Comparison of ENCODE assay signal across 25 cellular contexts in genomic region chr1:230639714-230640209, GRCh38. TPM values are rescaled to one million over a fixed set of nuclear protein-coding genes. Genes with fewer than 3 reads are reported as not detected.
A peak's percentile ranks its signal among the peaks of the same experiment; 100 is the strongest.
DNase-seq lines count a peak whose midpoint lies in the region; ATAC-seq and TF ChIP-seq lines count a peak whose summit lies in the region.
"Had no signal": no experiment of that assay in that cellular context is flagged by ENCODE, and none has a peak within 500 bp of the region (broad histone marks: within the 10 kb centered on the region; RNA-seq: fewer than 3 reads in every experiment).

No MANE protein-coding gene starts in this region.

- POLR2A ChIA-PET in WTC11 (lab: Charles Lee) = no interaction called here

- H3K9ac ChIP-seq in liver (ENCODE audit: low read depth in 1 of 2, low read length in 2 of 2) = no peak overlapping the region
- H3K9ac ChIP-seq: BLaER1, KMS-11 had no signal

- peaks cover 5% of the 10 kb centered on the region for H3K27me3 Mint-ChIP-seq in WTC11 (ENCODE audit: low read depth)

- TF ChIP-seq CTCF in left ventricle myocardium inferior (IDR thresholded peaks at IDR 0.05; ENCODE audit: borderline replicate concordance) (no peak), WTC11 (IDR thresholded peaks at IDR 0.05) (no peak), liver (IDR thresholded peaks at IDR 0.05; ENCODE audit: low read depth, low read length, missing input control) (no peak)

- no peak overlapping the region for H3K27ac Mint-ChIP-seq in WTC11
- H3K27ac Mint-ChIP-seq: CD4-positive, CD25-positive, alpha-beta regulatory T cell; GM23338; H9 had no signal

- intact Hi-C loops in left ventricle myocardium inferior (cut with micrococcal nuclease) (loop anchor here (10.0 kb wide), 1 partner anchor 135 kb away; no protein-coding TSS in a partner anchor), Right ventricle myocardium inferior (cut with DNase I) (no loop called here)

- CTCF ChIA-PET in WTC11 (lab: Charles Lee) = interaction anchor here (0.6 kb wide), 1 partner anchor 113 kb away, joined by 3 read pairs; no protein-coding TSS in a partner anchor

- H3K9me3 ChIP-seq in left ventricle myocardium inferior (replicated peaks) (no peaks in the 10 kb centered on the region), liver (ENCODE audit: control insufficient read depth in 4 of 4, low read length in 3 of 4) (no peaks in the 10 kb centered on the region)
- H3K9me3 ChIP-seq: BLaER1 had no signal

- H3K4me1 ChIP-seq in left ventricle myocardium inferior (peaks cover 43% of the 10 kb centered on the region), liver (ENCODE audit: control insufficient read depth in 4 of 4, insufficient read depth in 4 of 4, low read length in 3 of 4) (peaks cover 13 to 45% (median 38%) of the 10 kb centered on the region in 4 donors)

- H3K27me3 ChIP-seq in left ventricle myocardium inferior (ENCODE audit: low read depth) (no peaks in the 10 kb centered on the region), liver (ENCODE audit: control insufficient read depth in 4 of 4, insufficient read depth in 4 of 4, low read length in 3 of 4) (no peaks in the 10 kb centered on the region)
- H3K27me3 ChIP-seq: BLaER1 had no signal

- H3K27ac ChIP-seq in left ventricle myocardium inferior (replicated peaks) (peak overlapping the region; percentile 49), liver (ENCODE audit: low read depth in 1 of 2, low read length in 2 of 2) (no peak overlapping the region), temporal lobe (ENCODE audit: low read depth, low read length) (peak overlapping the region; percentile 62)
- H3K27ac ChIP-seq: BLaER1, KMS-11 had no signal

- TF ChIP-seq RAD21 in liver (IDR thresholded peaks at IDR 0.05) = peak in 1 of 2 donors; percentile 44

- H3K36me3 Mint-ChIP-seq in WTC11 = peaks cover 3% of the 10 kb centered on the region; the same call in 1 of the 2 replicates
- H3K36me3 Mint-ChIP-seq: CD4-positive, CD25-positive, alpha-beta regulatory T cell had no signal

- H3K4me3 Mint-ChIP-seq in WTC11 = no peak overlapping the region
- H3K4me3 Mint-ChIP-seq: GM23338, H9 had no signal

- H3K36me3 ChIP-seq in left ventricle myocardium inferior = no peaks in the 10 kb centered on the region
- H3K36me3 ChIP-seq in liver (ENCODE audit: control insufficient read depth in 4 of 4, insufficient read depth in 3 of 4, low read depth in 1 of 4, low read length in 3 of 4) = no peaks in the 10 kb centered on the region
- H3K36me3 ChIP-seq: BLaER1 had no signal

- H3K4me3 ChIP-seq in left ventricle myocardium inferior (no peak overlapping the region), liver (ENCODE audit: low read depth in 1 of 3, low read length in 3 of 3) (no peak overlapping the region)
- H3K4me3 ChIP-seq: BLaER1, GM23338 had no signal

- H3K9me3 Mint-ChIP-seq in WTC11 = no peaks in the 10 kb centered on the region
- H3K9me3 Mint-ChIP-seq: GM23338, H9, IgD-negative memory B cell had no signal

- peaks cover 24% of the 10 kb centered on the region for H3K4me1 Mint-ChIP-seq in WTC11

- no peak for DNase-seq in left ventricle myocardium inferior
- DNase-seq in Right ventricle myocardium inferior (ENCODE audit: missing footprints) = no peak
- DNase-seq in WTC11 (ENCODE audit: low spot score) = no peak
- DNase-seq in SKM-1 (lab: John Stamatoyannopoulos, UW; ENCODE audit: unreplicated experiment) = no peak
- DNase-seq: CD4-positive, CD25-positive, alpha-beta regulatory T cell; DMS153; H9; MM.1S; NCI-H1092; NCI-H1417 treated with DMSO at 0.1 percent for 48 hours; NCI-H1694 treated with DMSO at 0.1 percent for 48 hours; NCI-H2081 treated with DMSO at 0.1 percent for 48 hours; NCI-H2171 treated with DMSO at 0.1 percent for 48 hours; NCI-H446; NCI-H524 treated with DMSO at 0.1 percent for 48 hours; NCI-H82; RPMI8226 had no signal

- WGBS in liver = 46% methylated on average over 5 of the region's 5 CpGs

- no peak for ATAC-seq in Right ventricle myocardium inferior
- no peak for ATAC-seq in WTC11
- ATAC-seq in HG02759 (IDR thresholded peaks at IDR 0.05; ENCODE audit: unreplicated experiment) = no peak
- no peak for ATAC-seq in GM19463 (IDR thresholded peaks at IDR 0.05; ENCODE audit: unreplicated experiment)
- ATAC-seq: GM23338 had no signal

TF ChIP-seq in WTC11, 78 proteins besides CTCF, POLR2A, EP300 and RAD21:
- TF ChIP-seq NFYB (CRISPR knock-in tag; conservative IDR thresholded peaks at IDR 0.05; ENCODE audit: low read depth) = no peak
- peak; percentile 92 for TF ChIP-seq GABPB1 (CRISPR knock-in tag; IDR thresholded peaks at IDR 0.05)

TF ChIP-seq in liver, 16 proteins besides CTCF, POLR2A, EP300 and RAD21:
- no peak for TF ChIP-seq TAF1 (conservative IDR thresholded peaks at IDR 0.05)
- peak; percentile 94 for TF ChIP-seq FOXA1 (IDR thresholded peaks at IDR 0.05)
- peak; percentile 60 for TF ChIP-seq REST (IDR thresholded peaks at IDR 0.05)
- peak; percentile 45 for TF ChIP-seq ATF3 (IDR thresholded peaks at IDR 0.05)
- TF ChIP-seq SP1 (IDR thresholded peaks at IDR 0.05) = peak; percentile 85
- peak; percentile 96 for TF ChIP-seq RXRA (IDR thresholded peaks at IDR 0.05)
- peak in 1 of 2 donors; percentile 74 for TF ChIP-seq JUND (IDR thresholded peaks at IDR 0.05)
- TF ChIP-seq GABPA (IDR thresholded peaks at IDR 0.05 in 1 of 2, conservative IDR thresholded peaks at IDR 0.05 in 1 of 2) = peak in 1 of 2 donors; percentile 10
- TF ChIP-seq NR2F2 (IDR thresholded peaks at IDR 0.05) = peak; percentile 88
- TF ChIP-seq HNF4G (IDR thresholded peaks at IDR 0.05) = peak; percentile 7
- peak; percentile 90 for TF ChIP-seq YY1 (IDR thresholded peaks at IDR 0.05)
- peak; percentile 80 to 86 for TF ChIP-seq HNF4A (conservative IDR thresholded peaks at IDR 0.05)
- TF ChIP-seq EGR1 (IDR thresholded peaks at IDR 0.05; ENCODE audit: low read depth in 2 of 2) = no peak
- TF ChIP-seq FOXA2 (IDR thresholded peaks at IDR 0.05) = peak; percentile 96
- TF ChIP-seq, protein P1, sequence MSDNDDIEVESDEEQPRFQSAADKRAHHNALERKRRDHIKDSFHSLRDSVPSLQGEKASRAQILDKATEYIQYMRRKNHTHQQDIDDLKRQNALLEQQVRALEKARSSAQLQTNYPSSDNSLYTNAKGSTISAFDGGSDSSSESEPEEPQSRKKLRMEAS (IDR thresholded peaks at IDR 0.05) = peak; percentile 62
- TF ChIP-seq ZBTB33 (IDR thresholded peaks at IDR 0.05) = peak; percentile 72

RNA-seq across cellular contexts. Expression of gene COG2, which starts 2.5 kb away (rescaled TPM):
- 25.6 TPM for total RNA-seq in left ventricle myocardium inferior
- total RNA-seq in Right ventricle myocardium inferior = 28.1 TPM
- 30.9 to 32.0 TPM (median 31.1 TPM) in 3 replicates for total RNA-seq in WTC11 (2021)
- 10 to 100 TPM; 13.3 to 15.4 TPM for total RNA-seq in liver
- polyA plus RNA-seq in liver = 10 to 100 TPM in 1 of 2 donors, 1 to 10 TPM in 1; 6.4 to 16.1 TPM
- 20.2 TPM for total RNA-seq in temporal lobe

Comparison
In these comparisons a context has a peak if more than half of its experiments do, and no peak if none do; other contexts are left out.
1. H3K27ac ChIP-seq: peak in left ventricle myocardium inferior (single experiment) and temporal lobe (single experiment); none in liver (0 of 2).